Comparison of ENCODE assay signal across 13 cellular contexts in genomic region chr15:41607033-41607432, GRCh38.
DNase-seq lines count a peak whose midpoint lies in the region; ATAC-seq lines count a peak whose summit lies in the region.
"Had no signal": no experiment of that assay in that cellular context is flagged by ENCODE, and none has a peak within 500 bp of the region (broad histone marks: within the 10 kb centered on the region; RNA-seq: fewer than 3 reads in every experiment).

No MANE protein-coding gene starts in this region.

- ATAC-seq in HG03108 (IDR thresholded peaks at IDR 0.05; ENCODE audit: unreplicated experiment) (no peak), HG03571 (IDR thresholded peaks at IDR 0.05; ENCODE audit: unreplicated experiment) (no peak)
- ATAC-seq: pancreas had no signal

- peak; percentile 97 for DNase-seq in EH (ENCODE audit: low read depth)
- DNase-seq in NCI-H446 treated with DMSO at 0.1 percent for 48 hours (lab: John Stamatoyannopoulos, UW), result peak; percentile 91
- peak; percentile 54 for DNase-seq in dedifferentiated amniotic fluid mesenchymal stem cell (ENCODE audit: extremely low spot score)
- DNase-seq in non-pigmented ciliary epithelial cell (ENCODE audit: low read depth), result peak; percentile 79
- DNase-seq in GOT3 (lab: John Stamatoyannopoulos, UW), result no peak
- DNase-seq in NCI-H2196 (lab: John Stamatoyannopoulos, UW; ENCODE audit: unreplicated experiment), result no peak
- DNase-seq: activated CD4-positive, alpha-beta T cell treated with anti-CD3 and anti-CD28 coated beads for 4 hours; activated naive CD4-positive, alpha-beta T cell; left cardiac atrium; pancreas; stimulated activated CD4-positive, alpha-beta T cell treated with anti-CD3 and anti-CD28 coated beads, Interleukin-4, amount 100 ng/mL, for 24 hours had no signal

Comparison
In these comparisons a context has a peak if more than half of its experiments do, and no peak if none do; other contexts are left out.
1. DNase-seq: peak in EH (single experiment), NCI-H446 treated with DMSO at 0.1 percent for 48 hours (single experiment), dedifferentiated amniotic fluid mesenchymal stem cell (single experiment) and non-pigmented ciliary epithelial cell (single experiment); none in GOT3 (single experiment) and NCI-H2196 (single experiment).